In the genomic region with DNA sequence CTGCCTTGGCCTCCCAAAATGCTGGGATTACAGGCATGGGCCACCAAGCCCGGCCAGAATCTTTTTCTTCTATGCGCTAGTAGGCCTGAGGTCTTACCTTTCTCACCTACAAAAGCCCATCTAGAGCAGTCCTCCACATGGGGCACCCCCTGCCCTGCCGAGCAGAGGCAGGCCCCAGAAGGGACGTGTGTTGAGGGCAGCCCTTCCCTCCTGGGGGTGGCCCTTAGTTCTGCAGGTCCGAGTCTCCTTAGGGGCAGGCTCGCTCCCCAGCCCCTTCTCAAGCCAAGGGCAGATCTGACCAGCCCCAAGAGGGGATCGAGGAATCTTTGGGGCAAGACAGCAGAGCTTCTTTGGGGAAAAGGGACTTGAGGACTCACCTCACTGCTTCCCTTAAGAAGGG, we compare ENCODE assay signal across 18 cellular contexts. TPM values are rescaled to one million over a fixed set of nuclear protein-coding genes. Genes with fewer than 3 reads are reported as not detected.
DNase-seq lines count a peak whose midpoint lies in the region; ATAC-seq and TF ChIP-seq lines count a peak whose summit lies in the region.
"Had no signal": no experiment of that assay in that cellular context is flagged by ENCODE, and none has a peak within 500 bp of the region (broad histone marks: within the 10 kb centered on the region; RNA-seq: fewer than 3 reads in every experiment).

No MANE protein-coding gene starts in this region.

- H3K79me1 ChIP-seq in mesendoderm (ENCODE audit: low read length) = no peaks in the 10 kb centered on the region

- TF ChIP-seq POLR2A in HCT116 (IDR thresholded peaks at IDR 0.05; ENCODE audit: borderline replicate concordance, extremely low read depth, insufficient read depth, insufficient read length) = no peak

- H2BK120ac ChIP-seq in mesendoderm (ENCODE audit: low read depth, low read length) = no peak overlapping the region

- no peak for TF ChIP-seq RAD21 in HCT116 (IDR thresholded peaks at IDR 0.05; ENCODE audit: low read depth)

- H3K27me3 ChIP-seq in right atrium auricular region (no peaks in the 10 kb centered on the region), HCT116 (ENCODE audit: insufficient read depth, low read length) (no peaks in the 10 kb centered on the region), mesendoderm (ENCODE audit: insufficient read depth, low read length, poor library complexity) (no peaks in the 10 kb centered on the region)
- H3K27me3 ChIP-seq: BLaER1 treated with 17β-estradiol and CSF1 and Interleukin-3, amounts not matched to agents 10 nM and 100 nM had no signal

- no peak overlapping the region for H3K4ac ChIP-seq in mesendoderm (ENCODE audit: low read depth, low read length)

- H3K4me1 ChIP-seq in right atrium auricular region (peaks cover 0 to 7% of the 10 kb centered on the region in 2 donors), HCT116 (ENCODE audit: control insufficient read depth in 1 of 2, insufficient read depth in 2 of 2, low read length in 2 of 2) (peaks cover 0 to 10% of the 10 kb centered on the region in 2 experiments; a peak in 1 of 4 replicates), mesendoderm (ENCODE audit: control insufficient read depth, low read depth, low read length) (no peaks in the 10 kb centered on the region)
- H3K4me1 ChIP-seq: HAP-1 had no signal

- RAD21 ChIA-PET in HCT116 (lab: Charles Lee; ENCODE audit: low non-redundant PET in 1 of 2, low total read pairs in 2 of 2, uncharacterized antibody in 2 of 2, unreplicated experiment in 2 of 2) = interaction anchor here (1.0 to 1.3 kb wide), 2 partner anchors 118 to 403 kb away, joined by 3 read pairs; a partner anchor contains a TSS

- H3K4me3 ChIP-seq in right atrium auricular region (no peak overlapping the region), HCT116 (replicated peaks in 1 of 2; ENCODE audit: low read depth in 1 of 2, low read length in 2 of 2) (no peak overlapping the region), mesendoderm (ENCODE audit: low read length) (no peak overlapping the region)
- H3K4me3 ChIP-seq: BLaER1 treated with 17β-estradiol and CSF1 and Interleukin-3, amounts not matched to agents 10 nM and 100 nM; GM23248; HAP-1 had no signal

- H3K9me2 ChIP-seq in HCT116 (ENCODE audit: insufficient read depth) = no peaks in the 10 kb centered on the region

- CTCF ChIA-PET in HCT116 (lab: Charles Lee) = interaction anchor here (1.0 to 3.6 kb wide), 11 partner anchors 13 to 404 kb away, joined by 3 to 30 read pairs (median 7); a partner anchor contains a TSS

- H3K23ac ChIP-seq in mesendoderm (ENCODE audit: low read length) = no peak overlapping the region

- no peak overlapping the region for H3K18ac ChIP-seq in mesendoderm (ENCODE audit: low read length)

- no peak overlapping the region for H4K8ac ChIP-seq in mesendoderm (ENCODE audit: low read depth, low read length)

- POLR2A ChIA-PET in HCT116 (lab: Charles Lee) = no interaction called here

- no peak overlapping the region for H2AFZ ChIP-seq in HCT116 (ENCODE audit: low read depth, low read length, poor library complexity, severe bottlenecking)
- H2AFZ ChIP-seq: GM23248 had no signal

- H4K5ac ChIP-seq in mesendoderm (ENCODE audit: low read length) = no peak overlapping the region

- BruUV-seq in HCT116 (replicated peaks; lab: Mats Ljungman, UMichigan) = no TSS peak

- no peak overlapping the region for H2BK15ac ChIP-seq in mesendoderm (replicated peaks; ENCODE audit: low read depth)

- no peak overlapping the region for H3K9ac ChIP-seq in HCT116 (ENCODE audit: low read length)
- no peak overlapping the region for H3K9ac ChIP-seq in mesendoderm (ENCODE audit: low read length)
- H3K9ac ChIP-seq: GM23248 had no signal

- no peak for ATAC-seq in left cardiac atrium
- ATAC-seq in HCT116 = peak; percentile 17
- ATAC-seq in sciatic nerve = peak; percentile 2
- no peak for ATAC-seq in GM19455 (IDR thresholded peaks at IDR 0.05; ENCODE audit: unreplicated experiment)

- no peaks in the 10 kb centered on the region for H3K36me3 ChIP-seq in right atrium auricular region
- H3K36me3 ChIP-seq in HCT116 (ENCODE audit: control insufficient read depth in 1 of 2, insufficient read depth in 2 of 2, low read length in 2 of 2) = no peaks in the 10 kb centered on the region
- no peaks in the 10 kb centered on the region for H3K36me3 ChIP-seq in mesendoderm (ENCODE audit: control insufficient read depth, insufficient read depth, low read length)
- H3K36me3 ChIP-seq: HAP-1 had no signal

- intact Hi-C loops in left cardiac atrium (cut with DNase I) = loop anchor here (1.0 to 10.0 kb wide), 3 partner anchors 121 to 401 kb away; a partner anchor contains a TSS
- intact Hi-C loops in HCT116 (cut with micrococcal nuclease) = loop anchor here (1.0 to 5.0 kb wide), 4 partner anchors 253 to 403 kb away; no protein-coding TSS in a partner anchor
- intact Hi-C loops in sciatic nerve (cut with DNase I) = no loop called here

- H3K4me2 ChIP-seq in HCT116 (ENCODE audit: low read length) (no peak overlapping the region), mesendoderm (ENCODE audit: low read length) (no peak overlapping the region)
- H3K4me2 ChIP-seq: BLaER1 treated with 17β-estradiol and CSF1 and Interleukin-3, amounts not matched to agents 10 nM and 100 nM had no signal

- no peak overlapping the region for H3K27ac ChIP-seq in right atrium auricular region
- H3K27ac ChIP-seq in HCT116 (ENCODE audit: low read depth, low read length) = no peak overlapping the region
- H3K27ac ChIP-seq in mesendoderm (ENCODE audit: low read depth, low read length) = no peak overlapping the region
- H3K27ac ChIP-seq: 22Rv1; BLaER1 treated with 17β-estradiol and CSF1 and Interleukin-3, amounts not matched to agents 10 nM and 100 nM; GM23248; HL-60 had no signal

- peak overlapping the region; percentile 40 for H3K56ac ChIP-seq in mesendoderm (ENCODE audit: low read length)

- TF ChIP-seq CTCF in right atrium auricular region (IDR thresholded peaks at IDR 0.05) (no peak), HCT116 (IDR thresholded peaks at IDR 0.05 in 2 of 3, conservative IDR thresholded peaks at IDR 0.05 in 1 of 3; ENCODE audit: borderline replicate concordance in 1 of 3, insufficient read depth in 1 of 3, low read depth in 2 of 3, low read length in 2 of 3) (no peak)

- H4K20me1 ChIP-seq in HCT116 (ENCODE audit: insufficient read depth) = no peaks in the 10 kb centered on the region
- H4K20me1 ChIP-seq: BLaER1 treated with 17β-estradiol and CSF1 and Interleukin-3, amounts not matched to agents 10 nM and 100 nM had no signal

- no peaks in the 10 kb centered on the region for H3K79me2 ChIP-seq in HCT116 (ENCODE audit: insufficient read depth, low read length)
- no peaks in the 10 kb centered on the region for H3K79me2 ChIP-seq in mesendoderm (ENCODE audit: control insufficient read depth, insufficient read depth, low read length)

- DNase-seq in right atrium auricular region (ENCODE audit: low spot score) = peak; percentile 40
- no peak for DNase-seq in left cardiac atrium
- no peak for DNase-seq in HCT116 (ENCODE audit: low read depth, low spot score)
- DNase-seq in mesendoderm = no peak
- DNase-seq in sciatic nerve (ENCODE audit: low spot score) = no peak
- DNase-seq in NCI-H1092 (lab: John Stamatoyannopoulos, UW) = no peak
- DNase-seq in NCI-H2081 treated with DMSO at 0.1 percent for 48 hours (lab: John Stamatoyannopoulos, UW) = no peak
- DNase-seq: DMS 273 treated with DMSO at 0.1 percent for 48 hours had no signal

- H2BK5ac ChIP-seq in mesendoderm (ENCODE audit: low read length) = no peak overlapping the region

- H2AK5ac ChIP-seq in mesendoderm (ENCODE audit: low read length) = no peak overlapping the region

- no peaks in the 10 kb centered on the region for H3K9me3 ChIP-seq in right atrium auricular region
- H3K9me3 ChIP-seq in HCT116 (ENCODE audit: control insufficient read depth in 1 of 2, insufficient read depth in 1 of 2, low read depth in 1 of 2, low read length in 2 of 2) = no peaks in the 10 kb centered on the region
- H3K9me3 ChIP-seq: BLaER1 treated with 17β-estradiol and CSF1 and Interleukin-3, amounts not matched to agents 10 nM and 100 nM; HAP-1 had no signal

- WGBS in mesendoderm (ENCODE audit: extremely low coverage, insufficient coverage, low lambda C conversion rate) = no CpG with 5 or more reads among the region's 7 CpGs

TF ChIP-seq in HCT116, 20 proteins besides CTCF, POLR2A, EP300 and RAD21 (continues in another document):
- TF ChIP-seq ZNF274 (IDR thresholded peaks at IDR 0.05; ENCODE audit: low read depth, low read length) = no peak
- no peak for TF ChIP-seq ZFX (IDR thresholded peaks at IDR 0.05)
- TF ChIP-seq CEBPB (IDR thresholded peaks at IDR 0.05; ENCODE audit: low read depth) = no peak
- no peak for TF ChIP-seq POLR2AphosphoS5 (IDR thresholded peaks at IDR 0.05; ENCODE audit: low read depth, low read length)
- no peak for TF ChIP-seq SRF (IDR thresholded peaks at IDR 0.05; ENCODE audit: low read depth)
- TF ChIP-seq, protein P1, sequence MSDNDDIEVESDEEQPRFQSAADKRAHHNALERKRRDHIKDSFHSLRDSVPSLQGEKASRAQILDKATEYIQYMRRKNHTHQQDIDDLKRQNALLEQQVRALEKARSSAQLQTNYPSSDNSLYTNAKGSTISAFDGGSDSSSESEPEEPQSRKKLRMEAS (IDR thresholded peaks at IDR 0.05) = no peak
- no peak for TF ChIP-seq EZH2phosphoT487 (IDR thresholded peaks at IDR 0.05; ENCODE audit: borderline replicate concordance)
- TF ChIP-seq EZH2 (IDR thresholded peaks at IDR 0.05) = no peak
- no peak for TF ChIP-seq JUND (IDR thresholded peaks at IDR 0.05)
- no peak for TF ChIP-seq YY1 (IDR thresholded peaks at IDR 0.05; ENCODE audit: extremely low read depth, insufficient replicate concordance, low read depth, low read length)
- no peak for TF ChIP-seq SP1 (IDR thresholded peaks at IDR 0.05; ENCODE audit: low read depth)
- TF ChIP-seq ELF1 (IDR thresholded peaks at IDR 0.05; ENCODE audit: borderline replicate concordance, low read depth) = no peak
- TF ChIP-seq, protein P2, sequence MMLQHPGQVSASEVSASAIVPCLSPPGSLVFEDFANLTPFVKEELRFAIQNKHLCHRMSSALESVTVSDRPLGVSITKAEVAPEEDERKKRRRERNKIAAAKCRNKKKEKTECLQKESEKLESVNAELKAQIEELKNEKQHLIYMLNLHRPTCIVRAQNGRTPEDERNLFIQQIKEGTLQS (IDR thresholded peaks at IDR 0.05) = no peak
- no peak for TF ChIP-seq SIN3A (IDR thresholded peaks at IDR 0.05; ENCODE audit: low read depth)

RNA-seq across cellular contexts. Expression of a gene that starts 17.9 kb away (rescaled TPM):
- total RNA-seq in right atrium auricular region (1 to 10 TPM in 1 of 2 donors, under 1 TPM in 1; 0.22 to 1.8 TPM), left cardiac atrium (under 1 TPM; 0.21 to 0.32 TPM), HCT116 (2021; ENCODE audit: unreplicated experiment) (0.86 TPM), sciatic nerve (0.76 TPM)
- polyA plus RNA-seq in HCT116 (2012) = 1.0 and 1.2 TPM in 2 replicates
- polyA plus RNA-seq in mesendoderm (2013, experiment 1 of 2) = 0.52 TPM
- 0.55 TPM for polyA plus RNA-seq in mesendoderm (2013, experiment 2 of 2)
- total RNA-seq: CD4-positive, CD25-positive, alpha-beta regulatory T cell; Daoy had no signal

RNA-seq across cellular contexts. Expression of a gene that starts 49.6 kb away (rescaled TPM):
- total RNA-seq in right atrium auricular region (not detected), left cardiac atrium (not detected), HCT116 (2021; ENCODE audit: unreplicated experiment) (not detected), sciatic nerve (not detected)
- polyA plus RNA-seq in HCT116 (2012) = 0.05 and 0.12 TPM in 2 replicates
- polyA plus RNA-seq in mesendoderm (2013, experiment 1 of 2) = not detected
- 0.03 TPM for polyA plus RNA-seq in mesendoderm (2013, experiment 2 of 2)
- total RNA-seq: Calu3; CD4-positive, CD25-positive, alpha-beta regulatory T cell; Daoy; GM23248; HFFc6 had no signal
- polyA plus RNA-seq: CD4-positive, CD25-positive, alpha-beta regulatory T cell; GM23248 had no signal

Comparison
In these comparisons a context has a peak if more than half of its experiments do, and no peak if none do; other contexts are left out.
1. ATAC-seq: peak in HCT116 (single experiment) and sciatic nerve (single experiment); none in left cardiac atrium (0 of 2) and GM19455 (single experiment).